In genomic region chr19:1214862-1215731, GRCh38 we compare ENCODE assay signal across 8 cellular contexts. TPM values are rescaled to one million over a fixed set of nuclear protein-coding genes. Genes with fewer than 3 reads are reported as not detected.
DNase-seq lines count a peak whose midpoint lies in the region; ATAC-seq and TF ChIP-seq lines count a peak whose summit lies in the region.
"Had no signal": no experiment of that assay in that cellular context is flagged by ENCODE, and none has a peak within 500 bp of the region (broad histone marks: within the 10 kb centered on the region; RNA-seq: fewer than 3 reads in every experiment).

No MANE protein-coding gene starts in this region.

- H3K36me3 ChIP-seq in lower lobe of right lung (peaks cover 12% of the 10 kb centered on the region), tibial artery (peaks cover 0 to 6% (median 4%) of the 10 kb centered on the region in 3 donors)

- no peaks in the 10 kb centered on the region for H3K27me3 ChIP-seq in lower lobe of right lung (ENCODE audit: low read depth)
- H3K27me3 ChIP-seq in tibial artery, result no peaks in the 10 kb centered on the region

- TF ChIP-seq CTCF in lower lobe of right lung (IDR thresholded peaks at IDR 0.05), result no peak
- TF ChIP-seq CTCF in tibial artery (IDR thresholded peaks at IDR 0.05), result peak in 1 of 2 experiments; percentile 3

- ATAC-seq in lower lobe of right lung, result peak; percentile 68 to 71

- H3K4me3 ChIP-seq in lower lobe of right lung (peak overlapping the region; percentile 7), tibial artery (peak overlapping the region; percentile 10 to 25)

- peak overlapping the region; percentile 89 for H3K27ac ChIP-seq in cingulate gyrus (ENCODE audit: low read depth, low read length)
- peak overlapping the region; percentile 83 for H3K27ac ChIP-seq in lower lobe of right lung
- peak overlapping the region; percentile 91 to 94 for H3K27ac ChIP-seq in tibial artery

- H3K4me1 ChIP-seq in lower lobe of right lung, result peaks cover 64% of the 10 kb centered on the region
- H3K4me1 ChIP-seq in tibial artery, result peaks cover 9 to 91% (median 80%) of the 10 kb centered on the region in 4 donors

- H3K9me3 ChIP-seq in lower lobe of right lung (no peaks in the 10 kb centered on the region), tibial artery (no peaks in the 10 kb centered on the region)

- intact Hi-C loops in lower lobe of right lung (cut with DNase I) (no loop called here), tibial artery (cut with DNase I; ENCODE audit: low total_unique reads) (no loop called here)

- DNase-seq in NCI-H226, result peak; percentile 68
- DNase-seq in lower lobe of right lung, result peak; percentile 73
- DNase-seq in tibial artery, result peak; percentile 78 to 95
- no peak for DNase-seq in NCI-H2029 (lab: John Stamatoyannopoulos, UW)
- DNase-seq in OCI-M2 (lab: John Stamatoyannopoulos, UW; ENCODE audit: unreplicated experiment), result no peak
- DNase-seq in NCI-H82 (lab: John Stamatoyannopoulos, UW), result no peak
- DNase-seq: activated T-cell treated with anti-CD3 and anti-CD28 coated beads, Interleukin-2, amount 50 U/mL, for 4 hours had no signal

RNA-seq across cellular contexts. Expression of gene STK11, which starts 9.5 kb away (rescaled TPM):
- 50.5 TPM for total RNA-seq in lower lobe of right lung

RNA-seq across cellular contexts. Expression of gene CBARP, which starts 22.7 kb away (rescaled TPM):
- 0.41 TPM for total RNA-seq in lower lobe of right lung

RNA-seq across cellular contexts. Expression of gene ATP5F1D, which starts 26.5 kb away (rescaled TPM):
- total RNA-seq in lower lobe of right lung, result 116 TPM

RNA-seq across cellular contexts. Expression of gene MIDN, which starts 33.3 kb away (rescaled TPM):
- 76.3 TPM for total RNA-seq in lower lobe of right lung

RNA-seq across cellular contexts. Expression of gene SBNO2, which starts 41.0 kb away (rescaled TPM):
- total RNA-seq in lower lobe of right lung, result 91.6 TPM

Comparison
In these comparisons a context has a peak if more than half of its experiments do, and no peak if none do; other contexts are left out.
1. DNase-seq: peak in NCI-H226 (single experiment), lower lobe of right lung (single experiment) and tibial artery (2 of 2); none in NCI-H2029 (single experiment), OCI-M2 (single experiment) and NCI-H82 (single experiment).
2. Peak in every context shown above with its lines, with median percentiles within 50 percentile points of each other: H3K27ac ChIP-seq.